ENCODE assay signal across 8 cellular contexts in genomic region chr2:218659258-218659987, GRCh38. TPM values are rescaled to one million over a fixed set of nuclear protein-coding genes. Genes with fewer than 3 reads are reported as not detected.
DNase-seq lines count a peak whose midpoint lies in the region; ATAC-seq and TF ChIP-seq lines count a peak whose summit lies in the region.

BCS1L (plus strand) TSS chr2:218659683; CDS start chr2:218660988, 1,305 bp downstream.
ZNF142 (minus strand) TSS chr2:218659623; CDS start chr2:218656429, 3,194 bp downstream.

- DNase-seq in DMS53 (lab: John Stamatoyannopoulos, UW) (peak; percentile 92), Panc1 (ENCODE audit: low read depth, low spot score) (peak; percentile 60)
- DNase-seq in activated T-cell treated with anti-CD3 and anti-CD28 coated beads, Interleukin-2, amount 50 U/mL, for 24 hours = peak; percentile 96
- DNase-seq in stimulated activated CD8-positive, alpha-beta memory T cell treated with anti-CD3 and anti-CD28 coated beads, Interleukin-7, amount 100 ng/mL, for 1 hour (ENCODE audit: low read depth in 2 of 2) = peak; percentile 78 to 83

- peak within 1 kb of the TSS; percentile 75 for H3K4me2 ChIP-seq in KMS-11

- no peaks in the 10 kb centered on the region for H3K27me3 Mint-ChIP-seq in activated T-cell treated with anti-CD3 and anti-CD28 coated beads, Interleukin-2, amount 50 U/mL, for 24 hours

- no peaks in the 10 kb centered on the region for H3K9me3 Mint-ChIP-seq in activated T-cell treated with anti-CD3 and anti-CD28 coated beads, Interleukin-2, amount 50 U/mL, for 24 hours

- TF ChIP-seq CTCF in KMS-11 (conservative IDR thresholded peaks at IDR 0.05; ENCODE audit: low read depth, low read length) (no peak), Panc1 (IDR thresholded peaks at IDR 0.05) (no peak)

- no TSS peak for BruUV-seq in Panc1 (replicated peaks; lab: Mats Ljungman, UMichigan)

- H3K27ac ChIP-seq in KMS-11 (peak within 1 kb of the TSS; percentile 62), Panc1 (ENCODE audit: low read length) (peak within 1 kb of the TSS; percentile 89), muscle layer of colon (ENCODE audit: low read depth, low read length) (peak within 1 kb of the TSS; percentile 75)

- H3K36me3 Mint-ChIP-seq in activated T-cell treated with anti-CD3 and anti-CD28 coated beads, Interleukin-2, amount 50 U/mL, for 24 hours (ENCODE audit: low read depth) = peaks cover 96% of the 10 kb centered on the region

- H3K4me3 ChIP-seq in KMS-11 (IDR thresholded peaks at IDR 0.05; ENCODE audit: insufficient read depth, low read depth, low read length) = no peak within 1 kb of the TSS
- H3K4me3 ChIP-seq in Panc1 (ENCODE audit: low read depth in 2 of 2, low read length in 2 of 2) = peak within 1 kb of the TSS; percentile 67 to 85
- H3K4me3 ChIP-seq in muscle layer of colon (ENCODE audit: low read depth in 1 of 2, low read length in 2 of 2) = peak within 1 kb of the TSS; percentile 89 to 92

- H3K9ac ChIP-seq in KMS-11 = peak within 1 kb of the TSS; percentile 88
- peak within 1 kb of the TSS; percentile 69 for H3K9ac ChIP-seq in muscle layer of colon (ENCODE audit: low read length)

- H4K20me1 ChIP-seq in KMS-11 (ENCODE audit: insufficient read depth) = no peaks in the 10 kb centered on the region

- peaks cover 49% of the 10 kb centered on the region for H3K4me1 Mint-ChIP-seq in activated T-cell treated with anti-CD3 and anti-CD28 coated beads, Interleukin-2, amount 50 U/mL, for 24 hours (ENCODE audit: low read depth)

- H3K4me1 ChIP-seq in KMS-11 (ENCODE audit: low read depth, poor library complexity, severe bottlenecking) (peaks cover 21% of the 10 kb centered on the region), Panc1 (ENCODE audit: control insufficient read depth, insufficient read depth, low read length) (peaks cover 12% of the 10 kb centered on the region), muscle layer of colon (ENCODE audit: insufficient read depth, low read length) (peaks cover 19% of the 10 kb centered on the region)

- H3K79me2 ChIP-seq in KMS-11 (ENCODE audit: insufficient read depth, low read depth) = peaks cover 23% of the 10 kb centered on the region

- in situ Hi-C loops in Panc1 (cut with HindIII; ENCODE audit: low pct_unique_long_range_greater_than_20kb, low sequenced_read_pairs) = no loop called here

- peak within 1 kb of the TSS; percentile 91 for H2AFZ ChIP-seq in KMS-11 (ENCODE audit: low read depth)

- ATAC-seq in GM21723 (IDR thresholded peaks at IDR 0.05; ENCODE audit: unreplicated experiment) = peak; percentile 95
- ATAC-seq in Panc1 = peak; percentile 97
- peak; percentile 95 for ATAC-seq in esophagus mucosa

- H3K36me3 ChIP-seq in KMS-11 (ENCODE audit: insufficient read depth) = peaks cover 6% of the 10 kb centered on the region; the same call in 1 of the 2 replicates
- peaks cover 15% of the 10 kb centered on the region for H3K36me3 ChIP-seq in Panc1 (ENCODE audit: control insufficient read depth, insufficient read depth, low read length)
- peaks cover 47% of the 10 kb centered on the region for H3K36me3 ChIP-seq in muscle layer of colon (ENCODE audit: insufficient read depth, low read length)

- peak within 1 kb of the TSS; percentile 97 for H3K4me3 Mint-ChIP-seq in activated T-cell treated with anti-CD3 and anti-CD28 coated beads, Interleukin-2, amount 50 U/mL, for 24 hours

- intact Hi-C loops in Panc1 (cut with micrococcal nuclease; ENCODE audit: unreplicated experiment) = loop anchor here (2.0 kb wide), 1 partner anchor 187 kb away; no protein-coding TSS in a partner anchor

- CTCF ChIA-PET in Panc1 (lab: Charles Lee) = interaction anchor here (0.6 to 1.8 kb wide), 9 partner anchors 12 to 239 kb away, joined by 3 to 16 read pairs (median 5); no protein-coding TSS in a partner anchor

- peak within 1 kb of the TSS; percentile 96 for H3K27ac Mint-ChIP-seq in activated T-cell treated with anti-CD3 and anti-CD28 coated beads, Interleukin-2, amount 50 U/mL, for 24 hours

- H3K9me3 ChIP-seq in Panc1 (ENCODE audit: control insufficient read depth, insufficient read depth, low read depth, low read length) (no peaks in the 10 kb centered on the region), muscle layer of colon (ENCODE audit: low read length) (no peaks in the 10 kb centered on the region)

- POLR2A ChIA-PET in Panc1 (lab: Charles Lee) = interaction anchor here (0.6 to 0.9 kb wide), 4 partner anchors 12 to 188 kb away, joined by 3 to 18 read pairs (median 8); partner anchors contain the start of genes RNF25 and STK36

- H3K27me3 ChIP-seq in KMS-11 (ENCODE audit: insufficient read depth, low read depth) (no peaks in the 10 kb centered on the region), Panc1 (ENCODE audit: control insufficient read depth, insufficient read depth, low read length) (no peaks in the 10 kb centered on the region), muscle layer of colon (ENCODE audit: control insufficient read depth in 1 of 2, insufficient read depth in 2 of 2, low read length in 2 of 2) (no peaks in the 10 kb centered on the region)

RNA-seq across cellular contexts. Expression of gene BCS1L, which starts in this region (rescaled TPM):
- total RNA-seq in Panc1 (2021; ENCODE audit: unreplicated experiment) (42.0 TPM), esophagus mucosa (43.9 TPM)
- polyA plus RNA-seq in Panc1 (2012; ENCODE audit: insufficient read length) = 32.2 TPM

RNA-seq across cellular contexts. Expression of gene ZNF142, which starts in this region (rescaled TPM):
- total RNA-seq in Panc1 (2021; ENCODE audit: unreplicated experiment) = 31.3 TPM
- polyA plus RNA-seq in Panc1 (2012; ENCODE audit: insufficient read length) = 16.4 TPM
- 13.8 TPM for total RNA-seq in esophagus mucosa
